ENCODE assay signal across 25 cellular contexts in genomic region chr6:19705606-19706005, GRCh38.
"Had no signal": no experiment of that assay in that cellular context is flagged by ENCODE, and none has a peak within 500 bp of the region (broad histone marks: within the 10 kb centered on the region; RNA-seq: fewer than 3 reads in every experiment).

No MANE protein-coding gene starts in this region.

- H3K4me3 ChIP-seq: lower lobe of right lung, right lobe of liver, skin epidermis, thyroid gland, upper lobe of right lung had no signal

- DNase-seq: activated CD4-positive, alpha-beta T cell treated with anti-CD3 and anti-CD28 coated beads for 36 hours; activated CD4-positive, alpha-beta T cell treated with anti-CD3 and anti-CD28 coated beads, Interleukin-2, amount 50 U/mL, for 48 hours; activated CD8-positive, alpha-beta memory T cell treated with anti-CD3 and anti-CD28 coated beads, Interleukin-2, amount 50 U/mL, for 48 hours; activated naive CD4-positive, alpha-beta T cell treated with anti-CD3 and anti-CD28 coated beads for 36 hours; activated naive CD8-positive, alpha-beta T cell treated with anti-CD3 and anti-CD28 coated beads, Interleukin-2, amount 10 ng/mL, durations not matched to agents 7 days and 5 days; activated T-cell treated with anti-CD3 and anti-CD28 coated beads, Interleukin-2, amount 50 U/mL, for 48 hours; amygdala; central memory CD4-positive, alpha-beta T cell; dermis blood vessel endothelial cell; effector CD8-positive, alpha-beta T cell; foreskin melanocyte; kidney; lower lobe of right lung; naive B cell; nucleus accumbens; posterior cingulate gyrus; right lobe of liver; stimulated activated CD4-positive, alpha-beta T cell treated with anti-CD3 and anti-CD28 coated beads, Interleukin-1b, Interleukin-23, amount 100 ng/mL, for 48 hours; substantia nigra; T1000; thyroid gland; upper lobe of right lung had no signal

- H3K4me1 ChIP-seq: lower lobe of right lung, right lobe of liver, thyroid gland, upper lobe of right lung had no signal

- H3K27ac ChIP-seq: lower lobe of right lung, right lobe of liver, skin epidermis, thyroid gland, upper lobe of right lung had no signal

- H3K36me3 ChIP-seq: lower lobe of right lung, right lobe of liver, thyroid gland, upper lobe of right lung had no signal

- ATAC-seq: activated CD4-positive, alpha-beta T cell treated with anti-CD3 and anti-CD28 coated beads for 36 hours; left lobe of liver; lower lobe of right lung; right lobe of liver; upper lobe of right lung; WTC11 had no signal

- H3K9me3 ChIP-seq: lower lobe of right lung, right lobe of liver, thyroid gland, upper lobe of right lung had no signal

- H3K27me3 ChIP-seq: right lobe of liver, thyroid gland, upper lobe of right lung had no signal
